ENCODE assay signal across 8 cellular contexts in the genomic region with DNA sequence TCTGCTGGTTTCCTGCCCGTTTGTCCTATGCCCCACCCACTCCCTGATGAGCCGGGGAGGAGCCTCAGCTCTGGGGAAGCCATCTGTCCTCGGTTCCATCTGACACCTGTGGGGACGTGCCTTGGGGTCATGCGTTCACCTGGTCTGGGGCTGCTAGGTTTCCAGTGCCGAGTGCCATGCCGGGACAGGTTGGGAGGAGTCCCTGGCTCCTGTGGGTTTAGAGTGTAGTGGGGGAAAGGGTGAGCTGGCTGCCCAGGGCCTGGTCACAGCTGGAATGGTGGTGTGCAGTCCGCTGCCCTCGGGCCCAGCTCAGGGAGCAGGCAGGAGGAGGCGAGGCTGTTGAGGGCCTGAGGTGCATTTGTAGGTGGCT. TPM values are rescaled to one million over a fixed set of nuclear protein-coding genes. Genes with fewer than 3 reads are reported as not detected.
DNase-seq lines count a peak whose midpoint lies in the region; ATAC-seq and TF ChIP-seq lines count a peak whose summit lies in the region.

No MANE protein-coding gene starts in this region.

- H3K79me1 ChIP-seq in H9 (ENCODE audit: insufficient read depth, low read depth, low read length, poor library complexity, severe bottlenecking) = no peaks in the 10 kb centered on the region

- peak overlapping the region; percentile 72 for H3K4me2 ChIP-seq in H9 (ENCODE audit: insufficient read depth, insufficient read length, low read length)

- peaks cover 12% of the 10 kb centered on the region for H3K23me2 ChIP-seq in H9 (ENCODE audit: insufficient read length, low read depth, low read length, poor library complexity, severe bottlenecking)

- H3K4me1 ChIP-seq in H9 (ENCODE audit: insufficient read depth, low read length) (no peaks in the 10 kb centered on the region), esophagus (ENCODE audit: control insufficient read depth in 2 of 2, insufficient read depth in 2 of 2, low read length in 1 of 2) (peaks cover 8 to 28% of the 10 kb centered on the region in 2 donors), ovary (ENCODE audit: insufficient read depth) (peaks cover 18% of the 10 kb centered on the region)

- H3K56ac ChIP-seq in H9 (ENCODE audit: insufficient read length, low read depth, low read length) = no peak overlapping the region

- no peak overlapping the region for H2BK20ac ChIP-seq in H9 (ENCODE audit: low read depth, low read length, poor library complexity, severe bottlenecking)

- no peak overlapping the region for H4K8ac ChIP-seq in H9 (replicated peaks; ENCODE audit: insufficient read length, low read depth, low read length)

- TF ChIP-seq EP300 in ovary (IDR thresholded peaks at IDR 0.05) = no peak

- H3K9me3 ChIP-seq in H9 (ENCODE audit: control insufficient read depth, low read depth, low read length) (no peaks in the 10 kb centered on the region), esophagus (ENCODE audit: control insufficient read depth in 2 of 2, insufficient read depth in 1 of 2, low read depth in 1 of 2, low read length in 1 of 2) (no peaks in the 10 kb centered on the region), ovary (no peaks in the 10 kb centered on the region)

- H3T11ph ChIP-seq in H9 (ENCODE audit: low read length) = no peak overlapping the region

- no peak overlapping the region for H3K9ac ChIP-seq in H9 (ENCODE audit: extremely low read depth, insufficient read length, low read length)

- H2BK15ac ChIP-seq in H9 (ENCODE audit: low read depth, low read length) = no peak overlapping the region

- no peak overlapping the region for H3K4ac ChIP-seq in H9 (ENCODE audit: low read depth, low read length)

- no peak overlapping the region for H2BK5ac ChIP-seq in H9 (ENCODE audit: insufficient read length, low read length)

- H3K27ac Mint-ChIP-seq in H9 (peak overlapping the region in 2 of 3 experiments; percentile 42 to 54; a peak in 3 of 7 replicates), WTC11 (peak overlapping the region; percentile 84)

- peak; percentile 17 for ATAC-seq in WTC11
- no peak for ATAC-seq in HG02884 (IDR thresholded peaks at IDR 0.05; ENCODE audit: unreplicated experiment)

- H3K27me3 Mint-ChIP-seq in H9 (ENCODE audit: low read depth) = peaks cover 5% of the 10 kb centered on the region
- no peaks in the 10 kb centered on the region for H3K27me3 Mint-ChIP-seq in WTC11 (ENCODE audit: low read depth)

- no peak overlapping the region for H4K91ac ChIP-seq in H9 (ENCODE audit: insufficient read length, low read depth, low read length)

- H2AK5ac ChIP-seq in H9 (ENCODE audit: insufficient read length, low read length) = no peak overlapping the region

- intact Hi-C loops in ovary (cut with DNase I) = no loop called here

- H2AFZ ChIP-seq in H9 (ENCODE audit: low read length) = no peak overlapping the region

- TF ChIP-seq POLR2A in ovary (IDR thresholded peaks at IDR 0.05) = no peak

- H3K4me3 ChIP-seq in AG10803 (ENCODE audit: low read length) (peak overlapping the region; percentile 82), esophagus (ENCODE audit: low read depth in 1 of 2, low read length in 2 of 2) (peak overlapping the region; percentile 31 to 87), ovary (peak overlapping the region; percentile 71)

- POLR2A ChIA-PET in WTC11 (lab: Charles Lee) = interaction anchor here (0.6 kb wide), 1 partner anchor 12 kb away, joined by 7 read pairs; no protein-coding TSS in a partner anchor

- TF ChIP-seq CTCF in AG10803 (conservative IDR thresholded peaks at IDR 0.05; ENCODE audit: low read length) = no peak
- TF ChIP-seq CTCF in H9 (conservative IDR thresholded peaks at IDR 0.05) = no peak
- no peak for TF ChIP-seq CTCF in WTC11 (IDR thresholded peaks at IDR 0.05)
- no peak for TF ChIP-seq CTCF in ovary (IDR thresholded peaks at IDR 0.05)

- peak overlapping the region; percentile 88 to 97 for H3K4me3 Mint-ChIP-seq in H9
- peak overlapping the region; percentile 96 for H3K4me3 Mint-ChIP-seq in WTC11

- no CpG with 5 or more reads among the region's 10 CpGs for WGBS in H9 (ENCODE audit: extremely low coverage, insufficient read length, low lambda C conversion rate)
- 28 to 39% methylated on average over 10 of the region's 10 CpGs for WGBS in esophagus, 2 donors
- 16 to 33% (median 17%) methylated on average over 10 of the region's 10 CpGs for WGBS in ovary, 3 donors

- H4K20me1 ChIP-seq in H9 (ENCODE audit: control insufficient read depth, insufficient read depth, insufficient read length) = peaks cover 2% of the 10 kb centered on the region

- H3K4me1 Mint-ChIP-seq in H9 (peaks cover 34 to 46% of the 10 kb centered on the region in 2 experiments), WTC11 (peaks cover 48% of the 10 kb centered on the region)

- H3K36me3 Mint-ChIP-seq in H9 (ENCODE audit: insufficient read depth in 1 of 3, low read depth in 3 of 3) = peaks cover 0 to 5% (median 0%) of the 10 kb centered on the region in 3 experiments; a peak in 5 of 7 replicates
- no peaks in the 10 kb centered on the region for H3K36me3 Mint-ChIP-seq in WTC11

- H2BK12ac ChIP-seq in H9 (ENCODE audit: insufficient read length, low read depth, low read length) = no peak overlapping the region

- H3K27ac ChIP-seq in H9 (ENCODE audit: insufficient read length, low read depth, low read length) (no peak overlapping the region), esophagus (ENCODE audit: low read depth in 2 of 2, low read length in 1 of 2) (peak overlapping the region; percentile 55 to 91), ovary (peak overlapping the region in 1 of 2 donors; percentile 61)

- H3K23ac ChIP-seq in H9 (ENCODE audit: insufficient read length, low read depth, low read length) = no peak overlapping the region

- H2BK120ac ChIP-seq in H9 (ENCODE audit: low read depth, low read length, poor library complexity, severe bottlenecking) = no peak overlapping the region

- CTCF ChIA-PET in WTC11 (lab: Charles Lee) = interaction anchor here (0.7 to 4.4 kb wide), 16 partner anchors 8 to 577 kb away, joined by 3 to 23 read pairs (median 4); partner anchors contain the start of gene PLIN3

- no peak overlapping the region; the same call in 1 of the 2 replicates for H3K14ac ChIP-seq in H9 (ENCODE audit: insufficient read depth, low read length)

- no peak for DNase-seq in AG10803 (ENCODE audit: low read depth)
- DNase-seq in H9 = peak; percentile 84
- peak; percentile 72 for DNase-seq in WTC11 (ENCODE audit: low spot score)
- peak in 4 of 5 donors; percentile 39 to 65 (median 50) for DNase-seq in ovary
- DNase-seq in HuH-7 (ENCODE audit: low spot score) = no peak
- no peak for DNase-seq in glomerular visceral epithelial cell (ENCODE audit: extremely low spot score)

- H3K9me3 Mint-ChIP-seq in H9 (no peaks in the 10 kb centered on the region; a peak in 1 of 5 replicates), WTC11 (no peaks in the 10 kb centered on the region)

- H3K27me3 ChIP-seq in H9 (ENCODE audit: insufficient read depth, low read length) (no peaks in the 10 kb centered on the region), esophagus (ENCODE audit: control insufficient read depth in 1 of 2, insufficient read depth in 2 of 2, low read length in 2 of 2) (no peaks in the 10 kb centered on the region), ovary (no peaks in the 10 kb centered on the region)

- no peaks in the 10 kb centered on the region for H3K36me3 ChIP-seq in esophagus (ENCODE audit: control insufficient read depth in 2 of 2, insufficient read depth in 2 of 2, low read length in 1 of 2)
- no peaks in the 10 kb centered on the region for H3K36me3 ChIP-seq in ovary

- H3K79me2 ChIP-seq in H9 (ENCODE audit: insufficient read depth, low read length) = peaks cover 7% of the 10 kb centered on the region; the same call in 1 of the 2 replicates

- H3K18ac ChIP-seq in H9 (ENCODE audit: insufficient read length, low read depth, low read length) = no peak overlapping the region

- no peak overlapping the region for H4K5ac ChIP-seq in H9 (ENCODE audit: insufficient read length, low read depth, low read length)

TF ChIP-seq in WTC11, 78 proteins besides CTCF, POLR2A, EP300 and RAD21 (continues in another document):
- TF ChIP-seq MLX (CRISPR knock-in tag; IDR thresholded peaks at IDR 0.05) = no peak
- no peak for TF ChIP-seq ZNF532 (CRISPR knock-in tag; IDR thresholded peaks at IDR 0.05; ENCODE audit: borderline replicate concordance)
- TF ChIP-seq ZNF232 (CRISPR knock-in tag; IDR thresholded peaks at IDR 0.05) = no peak

RNA-seq across cellular contexts. Expression of gene KDM4B, which starts 2.5 kb away (rescaled TPM):
- total RNA-seq in H9 (2021) (41.8 and 43.7 TPM in 2 replicates), WTC11 (2021) (43.2 to 56.0 TPM (median 53.1 TPM) in 3 replicates), ovary (10 to 100 TPM; 21.6 to 62.9 (median 47.8) TPM)
- polyA plus RNA-seq in esophagus (10 to 100 TPM; 10.7 to 26.7 TPM), ovary (10 to 100 TPM in 1 of 2 donors, 1 to 10 TPM in 1; 5.2 to 19.4 TPM)

Comparison
In these comparisons a context has a peak if more than half of its experiments do, and no peak if none do; other contexts are left out.
1. DNase-seq: peak in H9 (single experiment), WTC11 (single experiment) and ovary (4 of 5); none in AG10803 (single experiment), HuH-7 (single experiment) and glomerular visceral epithelial cell (single experiment).
2. Peak in every context shown above with its lines, with median percentiles within 50 percentile points of each other: H3K4me3 ChIP-seq.